Comparison of ENCODE assay signal across 21 cellular contexts in genomic region chr4:123037809-123038208, GRCh38.
DNase-seq lines count a peak whose midpoint lies in the region; ATAC-seq and TF ChIP-seq lines count a peak whose summit lies in the region.
"Had no signal": no experiment of that assay in that cellular context is flagged by ENCODE, and none has a peak within 500 bp of the region (broad histone marks: within the 10 kb centered on the region; RNA-seq: fewer than 3 reads in every experiment).

No MANE protein-coding gene starts in this region.

- H3K27me3 Mint-ChIP-seq in mesothelial cell of epicardium (ENCODE audit: low read depth) (no peaks in the 10 kb centered on the region), Calu3 (ENCODE audit: unreplicated experiment) (no peaks in the 10 kb centered on the region)
- H3K27me3 Mint-ChIP-seq: activated naive CD8-positive, alpha-beta T cell treated with anti-CD3 and anti-CD28 coated beads for 36 hours had no signal

- no peak overlapping the region for H3K14ac ChIP-seq in IMR-90 (replicated peaks; ENCODE audit: low read depth, low read length)

- H3K4me1 Mint-ChIP-seq in mesothelial cell of epicardium (peaks cover 19% of the 10 kb centered on the region), Calu3 (ENCODE audit: low read depth, unreplicated experiment) (no peaks in the 10 kb centered on the region)
- H3K4me1 Mint-ChIP-seq: activated naive CD8-positive, alpha-beta T cell treated with anti-CD3 and anti-CD28 coated beads for 36 hours had no signal

- TF ChIP-seq RAD21 in IMR-90 (IDR thresholded peaks at IDR 0.05; ENCODE audit: low read length) = no peak

- H2BK120ac ChIP-seq in IMR-90 (ENCODE audit: low read depth, low read length) = no peak overlapping the region

- no peaks in the 10 kb centered on the region for H3K36me3 ChIP-seq in IMR-90 (ENCODE audit: control insufficient read depth, insufficient read depth, low read length)
- H3K36me3 ChIP-seq: HAP-1 had no signal

- TF ChIP-seq CTCF in AG10803 (conservative IDR thresholded peaks at IDR 0.05; ENCODE audit: low read length) (no peak), IMR-90 (conservative IDR thresholded peaks at IDR 0.05; ENCODE audit: low read depth, low read length) (no peak), choroid plexus epithelial cell (conservative IDR thresholded peaks at IDR 0.05; ENCODE audit: low read depth, low read length) (no peak), mesothelial cell of epicardium (IDR thresholded peaks at IDR 0.05; ENCODE audit: unreplicated experiment) (no peak), Calu3 (IDR thresholded peaks at IDR 0.05; ENCODE audit: unreplicated experiment) (no peak)

- no peak overlapping the region for H3K9ac ChIP-seq in IMR-90 (ENCODE audit: low read depth, low read length)

- no peak overlapping the region for H2BK5ac ChIP-seq in IMR-90 (ENCODE audit: low read depth, low read length, poor library complexity, severe bottlenecking)

- no peak overlapping the region for H2AFZ ChIP-seq in IMR-90 (replicated peaks; ENCODE audit: low read length, poor library complexity)

- H4K91ac ChIP-seq in IMR-90 (ENCODE audit: insufficient read depth, low read depth, low read length) = no peak overlapping the region

- peaks cover 2% of the 10 kb centered on the region; the same call in 1 of the 2 replicates for H3K9me1 ChIP-seq in IMR-90 (ENCODE audit: insufficient read depth, low read length)

- no peak overlapping the region for H3K23ac ChIP-seq in IMR-90 (ENCODE audit: low read depth, low read length)

- POLR2A ChIA-PET in IMR-90 (lab: Charles Lee; ENCODE audit: unreplicated experiment) = no interaction called here

- no peak overlapping the region for H2BK15ac ChIP-seq in IMR-90 (ENCODE audit: low read depth, low read length)

- BruUV-seq in IMR-90 (replicated peaks; lab: Mats Ljungman, UMichigan) (no TSS peak), Calu3 (replicated peaks; lab: Mats Ljungman, UMichigan) (no TSS peak)

- no peaks in the 10 kb centered on the region for H4K20me1 ChIP-seq in IMR-90 (ENCODE audit: insufficient read depth, low read length)

- dilution Hi-C loops in IMR-90 (cut with HindIII; ENCODE audit: low sequenced_read_pairs, unreplicated experiment) = no loop called here

- no peak overlapping the region for H3K56ac ChIP-seq in IMR-90 (ENCODE audit: extremely low read depth, insufficient read depth, low read length)

- H3K79me1 ChIP-seq in IMR-90 (ENCODE audit: low read depth in 1 of 2, low read length in 2 of 2) = peaks cover 0 to 3% of the 10 kb centered on the region in 2 experiments; a peak in 2 of 4 replicates

- DNase-seq in AG10803 (ENCODE audit: low read depth) (peak; percentile 61), IMR-90 (peak; percentile 54), choroid plexus epithelial cell (ENCODE audit: low read depth) (peak; percentile 71), mesothelial cell of epicardium (ENCODE audit: low spot score in 2 of 2, unreplicated experiment in 2 of 2) (no peak), Calu3 (no peak), NOMO-1 treated with dmso at 0.1 percent for 144 hours (lab: John Stamatoyannopoulos, UW; ENCODE audit: unreplicated experiment) (no peak)
- DNase-seq in stimulated activated CD4-positive, alpha-beta T cell treated with anti-CD3 and anti-CD28 coated beads, Interleukin-12 subunit alpha, Interleukin-12 subunit beta, amount 100 ng/mL, for 4 hours = no peak
- DNase-seq: activated CD4-positive, alpha-beta T cell treated with anti-CD3 and anti-CD28 coated beads for 4 hours; activated naive CD8-positive, alpha-beta T cell treated with anti-CD3 and anti-CD28 coated beads for 36 hours; activated T-cell treated with anti-CD3 and anti-CD28 coated beads for 4 hours; AML-193; NCI-H2107; NCI-H748 treated with DMSO at 0.1 percent for 48 hours; stimulated activated naive CD4-positive, alpha-beta T cell treated with Interleukin-2 at 50 U/mL for 16 hours had no signal

- H4K8ac ChIP-seq in IMR-90 (ENCODE audit: low read depth in 2 of 2, low read length in 2 of 2) = no peak overlapping the region

- H3K9me3 Mint-ChIP-seq in mesothelial cell of epicardium (peaks cover 12% of the 10 kb centered on the region), Calu3 (ENCODE audit: low read depth, unreplicated experiment) (peaks cover 3% of the 10 kb centered on the region)

- H3K4me3 Mint-ChIP-seq in mesothelial cell of epicardium (no peak overlapping the region), Calu3 (ENCODE audit: low read depth, unreplicated experiment) (no peak overlapping the region)
- H3K4me3 Mint-ChIP-seq: activated naive CD8-positive, alpha-beta T cell treated with anti-CD3 and anti-CD28 coated beads for 36 hours; neural crest cell; T-helper 1 cell treated with Interleukin-12 subunit alpha and Interleukin-12 subunit beta and Interleukin-4 antibody, amounts not matched to agents 30 μg/mL and 1 μg/mL, for 36 hours had no signal

- H3K18ac ChIP-seq in IMR-90 (ENCODE audit: low read depth, low read length) = no peak overlapping the region

- no peak overlapping the region for H3K27ac ChIP-seq in IMR-90 (ENCODE audit: insufficient read depth, low read length)
- H3K27ac ChIP-seq: epithelial cell of prostate, RWPE1 had no signal

- no peak overlapping the region for H2AK5ac ChIP-seq in IMR-90 (ENCODE audit: low read depth, low read length)

- H3K4ac ChIP-seq in IMR-90 (ENCODE audit: low read depth, low read length) = no peak overlapping the region

- CTCF ChIA-PET in IMR-90 (lab: Yijun Ruan, JAX) (interaction anchor here (0.7 kb wide), 1 partner anchor 72 kb away, joined by 3 read pairs; no protein-coding TSS in a partner anchor), Calu3 (lab: Charles Lee) (no interaction called here)

- H3K4me3 ChIP-seq in AG10803 (ENCODE audit: low read length) = no peak overlapping the region
- H3K4me3 ChIP-seq in IMR-90 (ENCODE audit: insufficient read depth, low read depth, low read length) = no peak overlapping the region
- H3K4me3 ChIP-seq in choroid plexus epithelial cell (ENCODE audit: low read depth, low read length) = no peak overlapping the region
- H3K4me3 ChIP-seq: HAP-1 had no signal

- H3K27ac Mint-ChIP-seq in mesothelial cell of epicardium (peak overlapping the region; percentile 30), Calu3 (ENCODE audit: unreplicated experiment) (no peak overlapping the region)
- H3K27ac Mint-ChIP-seq: activated naive CD8-positive, alpha-beta T cell treated with anti-CD3 and anti-CD28 coated beads for 36 hours; T-helper 1 cell treated with Interleukin-12 subunit alpha and Interleukin-12 subunit beta and Interleukin-4 antibody, amounts not matched to agents 30 μg/mL and 1 μg/mL, for 36 hours had no signal

- WGBS in IMR-90 (ENCODE audit: extremely low coverage in 2 of 2, insufficient read length in 1 of 2), 2 experiments = no CpG with 5 or more reads among the region's 1 CpG

- no peak overlapping the region for H2BK20ac ChIP-seq in IMR-90 (ENCODE audit: low read depth, low read length)

- in situ Hi-C loops in IMR-90 (cut with MboI; ENCODE audit: low sequenced_read_pairs) = no loop called here

- H3K9me3 ChIP-seq in IMR-90 (ENCODE audit: control insufficient read depth, insufficient read depth, low read length) = peaks cover 2% of the 10 kb centered on the region; the same call in 1 of the 2 replicates
- H3K9me3 ChIP-seq: HAP-1 had no signal

- no peak overlapping the region for H3K4me2 ChIP-seq in IMR-90 (ENCODE audit: low read depth, low read length)

- ATAC-seq in IMR-90 (ENCODE audit: low read depth) (peak; percentile 71), GM19395 (IDR thresholded peaks at IDR 0.05; ENCODE audit: unreplicated experiment) (no peak)
- ATAC-seq: sciatic nerve had no signal

- peaks cover 14% of the 10 kb centered on the region for H3K36me3 Mint-ChIP-seq in mesothelial cell of epicardium
- H3K36me3 Mint-ChIP-seq in Calu3 (ENCODE audit: insufficient read depth, unreplicated experiment) = peaks cover 4% of the 10 kb centered on the region

- H4K5ac ChIP-seq in IMR-90 (ENCODE audit: low read depth, low read length) = no peak overlapping the region

- intact Hi-C loops in IMR-90 (cut with micrococcal nuclease) = no loop called here
- intact Hi-C loops in Calu3 (cut with micrococcal nuclease; ENCODE audit: unreplicated experiment) = no loop called here

- H3K4me1 ChIP-seq in IMR-90 (ENCODE audit: control insufficient read depth, insufficient read depth, low read length) = peaks cover 3% of the 10 kb centered on the region

- H2AK9ac ChIP-seq in IMR-90 (replicated peaks; ENCODE audit: low read depth, low read length, poor library complexity) = no peak overlapping the region

- TF ChIP-seq POLR2A in IMR-90 (IDR thresholded peaks at IDR 0.05; ENCODE audit: low read depth, low read length) = no peak

- no peaks in the 10 kb centered on the region for H3K27me3 ChIP-seq in IMR-90 (ENCODE audit: control insufficient read depth, insufficient read depth, low read length)

TF ChIP-seq in IMR-90, 13 proteins besides CTCF, POLR2A, EP300 and RAD21 (continues in another document):
- no peak for TF ChIP-seq BHLHE40 (IDR thresholded peaks at IDR 0.05; ENCODE audit: low read depth, low read length)
- no peak for TF ChIP-seq RCOR1 (IDR thresholded peaks at IDR 0.05; ENCODE audit: insufficient replicate concordance, low read length)
- no peak for TF ChIP-seq MAZ (IDR thresholded peaks at IDR 0.05; ENCODE audit: borderline replicate concordance, low read depth, low read length)
- TF ChIP-seq MAFK (IDR thresholded peaks at IDR 0.05; ENCODE audit: low read depth, low read length) = no peak
- no peak for TF ChIP-seq SMC3 (IDR thresholded peaks at IDR 0.05; ENCODE audit: low read depth, low read length)
- no peak for TF ChIP-seq FOS (IDR thresholded peaks at IDR 0.05; ENCODE audit: low read depth, low read length)
- TF ChIP-seq RFX5 (IDR thresholded peaks at IDR 0.05; ENCODE audit: low read depth, low read length) = no peak
- no peak for TF ChIP-seq ELK1 (IDR thresholded peaks at IDR 0.05; ENCODE audit: borderline replicate concordance, low read depth, low read length)
- no peak for TF ChIP-seq CHD1 (IDR thresholded peaks at IDR 0.05; ENCODE audit: low read depth, low read length)
- no peak for TF ChIP-seq USF2 (IDR thresholded peaks at IDR 0.05; ENCODE audit: low read depth, low read length)

Comparison
In these comparisons a context has a peak if more than half of its experiments do, and no peak if none do; other contexts are left out.
1. DNase-seq: peak in AG10803 (single experiment), IMR-90 (single experiment) and choroid plexus epithelial cell (single experiment); none in mesothelial cell of epicardium (0 of 2), stimulated activated CD4-positive, alpha-beta T cell treated with anti-CD3 and anti-CD28 coated beads, Interleukin-12 subunit alpha, Interleukin-12 subunit beta, amount 100 ng/mL, for 4 hours (single experiment), Calu3 (single experiment) and NOMO-1 treated with dmso at 0.1 percent for 144 hours (single experiment).